17 cellular contexts compared by ENCODE assay signal in genomic region chrX:152451731-152451980, GRCh38. TPM values are rescaled to one million over a fixed set of nuclear protein-coding genes. Genes with fewer than 3 reads are reported as not detected.
"Had no signal": no experiment of that assay in that cellular context is flagged by ENCODE, and none has a peak within 500 bp of the region (broad histone marks: within the 10 kb centered on the region; RNA-seq: fewer than 3 reads in every experiment).

No MANE protein-coding gene starts in this region.

- H3K9me3 ChIP-seq: gastroesophageal sphincter, mucosa of descending colon, thyroid gland had no signal

- H3K36me3 Mint-ChIP-seq: activated CD8-positive, alpha-beta memory T cell treated with anti-CD3 and anti-CD28 coated beads, Interleukin-2, amount 10 ng/mL, durations not matched to agents 7 days and 5 days; stimulated activated effector memory CD8-positive, alpha-beta T cell treated with anti-CD3 and anti-CD28 coated beads, Interleukin-12 subunit alpha, Interleukin-12 subunit beta, amount 100 ng/mL, for 72 hours had no signal

- H3K9ac ChIP-seq: parathyroid adenoma had no signal

- H3K36me3 ChIP-seq: cardiac muscle cell, gastroesophageal sphincter, right atrium auricular region, thyroid gland had no signal

- DNase-seq: activated CD4-positive, alpha-beta T cell treated with anti-CD3 and anti-CD28 coated beads, Interleukin-2, amount 50 U/mL, for 4 hours; activated CD4-positive, CD25-positive, alpha-beta regulatory T cell treated with anti-CD3 and anti-CD28 coated beads, Interleukin-2, amount 50 U/mL, for 72 hours; activated CD8-positive, alpha-beta memory T cell treated with anti-CD3 and anti-CD28 coated beads, Interleukin-2, amount 10 ng/mL, durations not matched to agents 7 days and 5 days; activated gamma-delta T cell treated with Interleukin-2 at 50 U/mL for 16 hours; activated T-cell treated with anti-CD3 and anti-CD28 coated beads, Interleukin-2, amount 50 U/mL, for 4 hours; effector CD4-positive, alpha-beta T cell; left colon; mucosa of descending colon; naive thymus-derived CD8-positive, alpha-beta T cell; thyroid gland had no signal

- H3K4me3 Mint-ChIP-seq: activated CD8-positive, alpha-beta memory T cell treated with anti-CD3 and anti-CD28 coated beads, Interleukin-2, amount 10 ng/mL, durations not matched to agents 7 days and 5 days; activated T-cell treated with anti-CD3 and anti-CD28 coated beads, Interleukin-2, amount 50 U/mL, for 4 hours; stimulated activated effector memory CD8-positive, alpha-beta T cell treated with anti-CD3 and anti-CD28 coated beads, Interleukin-12 subunit alpha, Interleukin-12 subunit beta, amount 100 ng/mL, for 72 hours had no signal

- H3K4me1 Mint-ChIP-seq: activated CD8-positive, alpha-beta memory T cell treated with anti-CD3 and anti-CD28 coated beads, Interleukin-2, amount 10 ng/mL, durations not matched to agents 7 days and 5 days; stimulated activated effector memory CD8-positive, alpha-beta T cell treated with anti-CD3 and anti-CD28 coated beads, Interleukin-12 subunit alpha, Interleukin-12 subunit beta, amount 100 ng/mL, for 72 hours had no signal

- H3K27ac Mint-ChIP-seq: activated CD8-positive, alpha-beta memory T cell treated with anti-CD3 and anti-CD28 coated beads, Interleukin-2, amount 10 ng/mL, durations not matched to agents 7 days and 5 days; naive thymus-derived CD8-positive, alpha-beta T cell; stimulated activated effector memory CD8-positive, alpha-beta T cell treated with anti-CD3 and anti-CD28 coated beads, Interleukin-12 subunit alpha, Interleukin-12 subunit beta, amount 100 ng/mL, for 72 hours had no signal

- H3K27ac ChIP-seq: cardiac muscle cell, gastroesophageal sphincter, parathyroid adenoma, right atrium auricular region, thyroid gland had no signal

- ATAC-seq: activated CD8-positive, alpha-beta memory T cell treated with anti-CD3 and anti-CD28 coated beads, Interleukin-2, amount 10 ng/mL, durations not matched to agents 7 days and 5 days; activated T-cell treated with anti-CD3 and anti-CD28 coated beads, Interleukin-2, amount 50 U/mL, for 4 hours; gastroesophageal sphincter; left colon; mucosa of descending colon; naive thymus-derived CD8-positive, alpha-beta T cell; stimulated activated effector memory CD8-positive, alpha-beta T cell treated with anti-CD3 and anti-CD28 coated beads, Interleukin-12 subunit alpha, Interleukin-12 subunit beta, amount 100 ng/mL, for 72 hours had no signal

- H3K27me3 ChIP-seq: cardiac muscle cell, gastroesophageal sphincter, right atrium auricular region, thyroid gland had no signal

- H3K4me3 ChIP-seq: cardiac muscle cell, gastroesophageal sphincter, lung, mucosa of descending colon, right atrium auricular region, thyroid gland had no signal

- H3K4me1 ChIP-seq: gastroesophageal sphincter, parathyroid adenoma, right atrium auricular region, thyroid gland had no signal

RNA-seq across cellular contexts. Expression of gene GABRA3, which starts 0.5 kb away (rescaled TPM):
- total RNA-seq: activated CD8-positive, alpha-beta memory T cell treated with anti-CD3 and anti-CD28 coated beads, Interleukin-2, amount 10 ng/mL, durations not matched to agents 7 days and 5 days; activated T-cell treated with anti-CD3 and anti-CD28 coated beads, Interleukin-2, amount 50 U/mL, for 4 hours; aorta; cardiac muscle cell; gastroesophageal sphincter; lung; naive thymus-derived CD8-positive, alpha-beta T cell; right atrium auricular region; thyroid gland had no signal
- polyA plus RNA-seq: aorta; cardiac muscle cell; lung; naive thymus-derived CD8-positive, alpha-beta T cell had no signal
